23 cellular contexts compared by ENCODE assay signal in the genomic region with DNA sequence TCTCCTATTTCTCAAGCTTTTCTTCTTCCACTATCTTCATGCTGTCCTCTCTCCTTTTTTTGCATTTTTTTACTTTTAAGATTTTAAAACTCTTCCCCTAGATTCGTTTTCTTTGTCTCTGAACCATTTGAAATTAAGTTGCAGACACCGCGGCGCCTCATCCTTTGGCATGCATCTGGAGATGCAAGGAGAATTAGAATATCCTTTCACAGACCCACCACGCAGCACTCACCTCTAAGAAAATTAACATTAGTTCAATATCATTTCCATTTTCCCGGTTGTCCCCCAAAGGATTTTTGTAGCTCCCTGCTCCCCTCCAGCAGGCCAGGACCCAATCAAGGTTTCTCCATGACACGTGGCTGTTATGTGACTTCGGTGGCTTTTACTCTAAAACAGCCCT.
"Had no signal": no experiment of that assay in that cellular context is flagged by ENCODE, and none has a peak within 500 bp of the region (broad histone marks: within the 10 kb centered on the region; RNA-seq: fewer than 3 reads in every experiment).

No MANE protein-coding gene starts in this region.

- H2AFZ ChIP-seq: hepatocyte had no signal

- H3K27ac Mint-ChIP-seq: dendritic cell treated with granulocyte-macrophage colony-stimulating factor and Interleukin-4, amounts not matched to agents 40 ng/mL and 50 ng/mL, for 4 days; effector memory CD8-positive, alpha-beta T cell; mesothelial cell of epicardium had no signal

- H3K4me3 Mint-ChIP-seq: dendritic cell treated with granulocyte-macrophage colony-stimulating factor and Interleukin-4, amounts not matched to agents 40 ng/mL and 50 ng/mL, for 4 days; effector memory CD8-positive, alpha-beta T cell; mesothelial cell of epicardium; naive B cell had no signal

- H3K9me3 Mint-ChIP-seq: dendritic cell treated with granulocyte-macrophage colony-stimulating factor and Interleukin-4, amounts not matched to agents 40 ng/mL and 50 ng/mL, for 4 days; effector memory CD8-positive, alpha-beta T cell; mesothelial cell of epicardium; naive B cell had no signal

- DNase-seq: colonic mucosa; cortex of kidney; effector CD8-positive, alpha-beta T cell; effector memory CD8-positive, alpha-beta T cell; foreskin keratinocyte; heart left ventricle; hypothalamus; left cardiac atrium; left lung; left ventricle myocardium superior; lower lobe of right lung; mesenchymal stem cell; mucosa of descending colon; naive B cell had no signal

- FAIRE-seq: endothelial cell of umbilical vein, frontal cortex, islet of Langerhans, keratinocyte had no signal

- H3K27ac ChIP-seq: colonic mucosa, esophagus muscularis mucosa, foreskin keratinocyte, gastroesophageal sphincter, heart left ventricle, hepatocyte, left lung, lower lobe of right lung had no signal

- H3K4me1 Mint-ChIP-seq: mesothelial cell of epicardium, naive B cell had no signal

- H3K36me3 ChIP-seq: colonic mucosa, esophagus muscularis mucosa, gastroesophageal sphincter, heart left ventricle, left lung, lower lobe of right lung had no signal

- ATAC-seq: effector memory CD8-positive, alpha-beta T cell; foreskin keratinocyte; gastroesophageal sphincter; heart left ventricle; left cardiac atrium; left lung; left ventricle myocardium superior; lower lobe of right lung; mucosa of descending colon had no signal

- H3K4me2 ChIP-seq: hepatocyte had no signal

- H3K36me3 Mint-ChIP-seq: mesothelial cell of epicardium, naive B cell had no signal

- H3K27me3 ChIP-seq: colonic mucosa, hepatocyte had no signal

- H3K9me3 ChIP-seq: colonic mucosa, esophagus muscularis mucosa, gastroesophageal sphincter, heart left ventricle, left lung, lower lobe of right lung, mucosa of descending colon had no signal

- H3K4me3 ChIP-seq: colonic mucosa, esophagus muscularis mucosa, gastroesophageal sphincter, heart left ventricle, hepatocyte, left lung, lower lobe of right lung, mucosa of descending colon had no signal

- H3K4me1 ChIP-seq: colonic mucosa, esophagus muscularis mucosa, foreskin keratinocyte, gastroesophageal sphincter, left lung, lower lobe of right lung had no signal

- H3K79me2 ChIP-seq: hepatocyte had no signal
